ENCODE assay signal across 19 cellular contexts in the genomic region with DNA sequence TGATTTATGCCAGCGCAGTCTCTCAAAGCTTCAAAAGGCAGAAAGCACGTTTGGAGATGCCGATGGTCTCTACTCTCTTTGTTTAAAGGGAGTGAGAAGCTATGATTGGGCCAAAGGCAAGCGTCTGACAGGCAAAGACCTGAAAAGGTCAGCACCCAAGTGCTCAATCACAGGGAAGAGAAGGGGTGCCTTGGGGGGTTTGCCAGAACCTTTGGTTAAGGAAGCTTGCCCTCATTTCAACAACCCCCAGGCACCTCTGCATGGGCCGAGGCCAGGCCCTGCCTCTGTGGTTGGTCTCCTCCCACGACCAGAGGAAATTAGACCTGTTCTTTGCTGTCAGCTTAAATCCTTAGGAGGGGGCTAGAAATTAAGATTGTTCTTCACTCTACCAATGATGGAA.
"Had no signal": no experiment of that assay in that cellular context is flagged by ENCODE, and none has a peak within 500 bp of the region (broad histone marks: within the 10 kb centered on the region; RNA-seq: fewer than 3 reads in every experiment).

No MANE protein-coding gene starts in this region.

- H3K27ac ChIP-seq: foreskin keratinocyte had no signal

- H3K9me3 Mint-ChIP-seq: activated T-cell treated with anti-CD3 and anti-CD28 coated beads, Interleukin-2, amount 50 U/mL, for 4 hours had no signal

- H3K27ac Mint-ChIP-seq: activated naive CD4-positive, alpha-beta T cell treated with anti-CD3 and anti-CD28 coated beads for 36 hours; activated naive CD8-positive, alpha-beta T cell treated with anti-CD3 and anti-CD28 coated beads, Interleukin-2, amount 10 ng/mL, durations not matched to agents 7 days and 5 days; progenitor cell of endocrine pancreas had no signal

- H3K27me3 Mint-ChIP-seq: progenitor cell of endocrine pancreas had no signal

- H3K9ac ChIP-seq: SK-N-SH had no signal

- DNase-seq: activated CD4-positive, alpha-beta T cell treated with anti-CD3 and anti-CD28 coated beads for 1 hour; activated CD4-positive, alpha-beta T cell treated with anti-CD3 and anti-CD28 coated beads, Interleukin-2, amount 50 U/mL, for 4 hours; activated CD8-positive, alpha-beta memory T cell treated with anti-CD3 and anti-CD28 coated beads for 24 hours; activated CD8-positive, alpha-beta memory T cell treated with anti-CD3 and anti-CD28 coated beads, Interleukin-2, amount 50 U/mL, for 48 hours; activated naive CD4-positive, alpha-beta T cell treated with anti-CD3 and anti-CD28 coated beads for 36 hours; activated naive CD8-positive, alpha-beta T cell treated with anti-CD3 and anti-CD28 coated beads, Interleukin-2, amount 10 ng/mL, durations not matched to agents 7 days and 5 days; activated T-cell treated with anti-CD3 and anti-CD28 coated beads, Interleukin-2, amount 50 U/mL, for 4 hours; amniotic stem cell; effector CD4-positive, alpha-beta T cell; erythroblast; kidney; retina; stimulated activated CD4-positive, alpha-beta T cell treated with anti-CD3 and anti-CD28 coated beads, Interleukin-4, amount 100 ng/mL, for 24 hours; stimulated activated naive CD4-positive, alpha-beta T cell treated with Interleukin-2 at 50 U/mL for 16 hours had no signal

- H3K4me1 ChIP-seq: foreskin keratinocyte had no signal

- H3K4me3 Mint-ChIP-seq: activated naive CD4-positive, alpha-beta T cell treated with anti-CD3 and anti-CD28 coated beads for 36 hours; activated naive CD8-positive, alpha-beta T cell treated with anti-CD3 and anti-CD28 coated beads, Interleukin-2, amount 10 ng/mL, durations not matched to agents 7 days and 5 days; activated T-cell treated with anti-CD3 and anti-CD28 coated beads, Interleukin-2, amount 50 U/mL, for 4 hours had no signal

- H3K4me1 Mint-ChIP-seq: activated naive CD8-positive, alpha-beta T cell treated with anti-CD3 and anti-CD28 coated beads, Interleukin-2, amount 10 ng/mL, durations not matched to agents 7 days and 5 days had no signal

- H3K4me2 ChIP-seq: SK-N-SH had no signal

- ATAC-seq: activated T-cell treated with anti-CD3 and anti-CD28 coated beads, Interleukin-2, amount 50 U/mL, for 4 hours; foreskin keratinocyte; left lobe of liver had no signal

- H3K4me3 ChIP-seq: lung had no signal
